ENCODE assay signal across 24 cellular contexts in the genomic region with DNA sequence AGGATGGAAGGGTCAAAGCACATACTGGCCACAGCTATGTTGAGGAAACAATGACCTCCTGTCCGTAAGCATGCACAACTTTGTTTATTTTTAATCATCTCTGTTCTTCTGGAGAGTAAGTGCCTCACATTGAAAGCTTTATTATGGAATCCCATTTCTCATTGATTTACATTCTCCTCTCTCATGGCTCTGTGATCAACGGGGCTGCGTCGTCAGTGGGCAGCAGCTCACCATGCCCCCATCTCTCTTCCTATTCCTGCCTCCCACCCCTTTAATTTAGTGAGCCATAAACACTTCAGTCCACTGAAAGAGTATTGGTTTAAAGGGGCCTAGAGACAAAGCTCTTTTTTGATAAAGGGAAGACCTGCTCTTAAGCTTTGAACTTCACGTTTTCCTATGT.
"Had no signal": no experiment of that assay in that cellular context is flagged by ENCODE, and none has a peak within 500 bp of the region (broad histone marks: within the 10 kb centered on the region; RNA-seq: fewer than 3 reads in every experiment).

No MANE protein-coding gene starts in this region.

- DNase-seq: caudate nucleus; cerebellar nuclear complex; cortex of kidney; effector memory CD8-positive, alpha-beta T cell; gastrocnemius medialis; heart left ventricle; kidney; left cardiac atrium; left ventricle myocardium inferior; natural killer cell; occipital lobe; pancreas; stimulated activated CD4-positive, alpha-beta T cell treated with anti-CD3 and anti-CD28 coated beads, Interleukin-15, amount 100 ng/mL, for 24 hours; stimulated activated CD4-positive, alpha-beta T cell treated with anti-CD3 and anti-CD28 coated beads, Interleukin-2, amount 100 ng/mL, for 48 hours; stimulated activated naive B cell treated with anti-CD40 and anti-IgM and Interleukin-4, amounts not matched to agents 10 μg/mL and 1 μg/mL and 100 μg/mL, for 72 hours; upper lobe of left lung had no signal

- H3K36me3 Mint-ChIP-seq: memory B cell; natural killer cell; stimulated activated naive B cell treated with anti-CD40 and anti-IgM and Interleukin-4, amounts not matched to agents 10 μg/mL and 1 μg/mL and 100 μg/mL, for 72 hours had no signal

- H3K4me1 Mint-ChIP-seq: memory B cell; natural killer cell; stimulated activated naive B cell treated with anti-CD40 and anti-IgM and Interleukin-4, amounts not matched to agents 10 μg/mL and 1 μg/mL and 100 μg/mL, for 72 hours had no signal

- H3K4me3 Mint-ChIP-seq: effector memory CD8-positive, alpha-beta T cell; memory B cell; natural killer cell; stimulated activated naive B cell treated with anti-CD40 and anti-IgM and Interleukin-4, amounts not matched to agents 10 μg/mL and 1 μg/mL and 100 μg/mL, for 72 hours; stimulated activated naive CD8-positive, alpha-beta T cell treated with anti-CD3 and anti-CD28 coated beads, Interleukin-15, Interleukin-2, amounts not matched to agents 100 ng/mL and 50 ng/mL, for 24 hours had no signal

- H3K4me2 ChIP-seq: hepatocyte had no signal

- H3K79me2 ChIP-seq: hepatocyte had no signal

- H3K4me1 ChIP-seq: gastrocnemius medialis, heart left ventricle, left ventricle myocardium inferior, pancreas, right atrium auricular region, upper lobe of left lung had no signal

- H3K27ac ChIP-seq: gastrocnemius medialis, heart left ventricle, hepatocyte, left ventricle myocardium inferior, pancreas, right atrium auricular region, skin epidermis, thoracic aorta, upper lobe of left lung had no signal

- H3K4me3 ChIP-seq: gastrocnemius medialis, heart left ventricle, hepatocyte, left ventricle myocardium inferior, lung, pancreas, right atrium auricular region, skin epidermis, thoracic aorta, tibial nerve, upper lobe of left lung had no signal

- ATAC-seq: effector memory CD8-positive, alpha-beta T cell; gastrocnemius medialis; heart left ventricle; left cardiac atrium; natural killer cell; pancreas; stimulated activated naive B cell treated with anti-CD40 and anti-IgM and Interleukin-4, amounts not matched to agents 10 μg/mL and 1 μg/mL and 100 μg/mL, for 72 hours had no signal

- H3K9me3 ChIP-seq: gastrocnemius medialis, heart left ventricle, left ventricle myocardium inferior, pancreas, right atrium auricular region, thoracic aorta, tibial nerve, upper lobe of left lung had no signal

- H3K27me3 ChIP-seq: gastrocnemius medialis, hepatocyte, pancreas, right atrium auricular region, tibial nerve, upper lobe of left lung had no signal

- H3K9me3 Mint-ChIP-seq: effector memory CD8-positive, alpha-beta T cell; natural killer cell; stimulated activated naive B cell treated with anti-CD40 and anti-IgM and Interleukin-4, amounts not matched to agents 10 μg/mL and 1 μg/mL and 100 μg/mL, for 72 hours; stimulated activated naive CD8-positive, alpha-beta T cell treated with anti-CD3 and anti-CD28 coated beads, Interleukin-15, Interleukin-2, amounts not matched to agents 100 ng/mL and 50 ng/mL, for 24 hours had no signal

- H2AFZ ChIP-seq: hepatocyte had no signal

- H3K27ac Mint-ChIP-seq: effector memory CD8-positive, alpha-beta T cell; memory B cell; natural killer cell; stimulated activated naive B cell treated with anti-CD40 and anti-IgM and Interleukin-4, amounts not matched to agents 10 μg/mL and 1 μg/mL and 100 μg/mL, for 72 hours; stimulated activated naive CD8-positive, alpha-beta T cell treated with anti-CD3 and anti-CD28 coated beads, Interleukin-15, Interleukin-2, amounts not matched to agents 100 ng/mL and 50 ng/mL, for 24 hours had no signal
